13 cellular contexts compared by ENCODE assay signal in the genomic region with DNA sequence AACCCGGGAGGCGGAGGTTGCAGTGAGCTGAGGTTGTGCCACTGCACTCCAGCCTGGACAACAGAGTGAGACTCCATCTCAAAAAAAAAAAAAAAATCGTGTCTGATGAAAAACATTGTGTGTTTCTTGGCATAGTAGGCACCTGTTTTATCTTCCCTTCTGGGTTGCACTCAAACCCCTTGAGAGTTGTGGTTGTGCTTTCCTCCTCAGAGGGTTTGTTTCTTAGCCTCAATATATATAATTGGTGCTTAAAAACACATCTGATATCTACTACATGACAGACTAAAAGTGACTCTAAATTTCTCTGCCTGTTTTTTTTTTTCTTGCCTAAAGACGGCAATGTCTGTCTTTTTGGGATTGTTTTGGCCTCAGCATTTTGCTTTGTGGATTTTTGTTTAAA. TPM values are rescaled to one million over a fixed set of nuclear protein-coding genes. Genes with fewer than 3 reads are reported as not detected.
DNase-seq lines count a peak whose midpoint lies in the region; ATAC-seq, FAIRE-seq and TF ChIP-seq lines count a peak whose summit lies in the region.
"Had no signal": no experiment of that assay in that cellular context is flagged by ENCODE, and none has a peak within 500 bp of the region (broad histone marks: within the 10 kb centered on the region; RNA-seq: fewer than 3 reads in every experiment).

No MANE protein-coding gene starts in this region.

- no peaks in the 10 kb centered on the region for H3K27me3 ChIP-seq in GM06990 (replicated peaks; ENCODE audit: control insufficient read depth, insufficient read depth, low read length)
- no peaks in the 10 kb centered on the region for H3K27me3 ChIP-seq in GM23338 (ENCODE audit: insufficient read depth)
- H3K27me3 ChIP-seq: gastroesophageal sphincter, uterus had no signal

- peak overlapping the region; percentile 69 for H3K4me3 Mint-ChIP-seq in activated B cell treated with CpG ODN at 0.5 μM for 24 hours
- H3K4me3 Mint-ChIP-seq in GM23338 = no peak overlapping the region

- H3K79me2 ChIP-seq in GM23338 (replicated peaks; ENCODE audit: insufficient read depth) = peaks cover 97% of the 10 kb centered on the region

- no peak overlapping the region for H3K4me2 ChIP-seq in GM23338

- in situ Hi-C loops in G401 (cut with HindIII; ENCODE audit: low sequenced_read_pairs) = no loop called here

- peaks cover 6% of the 10 kb centered on the region for H3K4me1 ChIP-seq in GM23338 (ENCODE audit: insufficient read depth)

- H4K20me1 ChIP-seq in GM23338 (replicated peaks; ENCODE audit: insufficient read depth) = peaks cover 16% of the 10 kb centered on the region

- H2AFZ ChIP-seq in GM23338 = no peak overlapping the region

- H3K27ac ChIP-seq in GM23338 (ENCODE audit: low read depth) = no peak overlapping the region
- H3K27ac ChIP-seq: uterus had no signal

- FAIRE-seq in RCC 7860 (lab: Jason Lieb, UNC) = no peak
- FAIRE-seq: bronchial epithelial cell had no signal

- H3F3A ChIP-seq in GM23338 (replicated peaks; ENCODE audit: low read depth) = no peaks in the 10 kb centered on the region

- H3K4me3 ChIP-seq in GM06990 (replicated peaks; ENCODE audit: low read depth, low read length) (no peak overlapping the region), GM23338 (no peak overlapping the region)
- H3K4me3 ChIP-seq: gastroesophageal sphincter, uterus had no signal

- H3K27me3 Mint-ChIP-seq in activated B cell treated with CpG ODN at 0.5 μM for 24 hours = no peaks in the 10 kb centered on the region
- H3K27me3 Mint-ChIP-seq in GM23338 (ENCODE audit: insufficient read depth, low read depth, poor library complexity) = no peaks in the 10 kb centered on the region

- ATAC-seq in GM19463 (IDR thresholded peaks at IDR 0.05; ENCODE audit: unreplicated experiment) (peak; percentile 36), HG03064 (IDR thresholded peaks at IDR 0.05; ENCODE audit: low read depth, unreplicated experiment) (peak; percentile 55), activated B cell treated with CpG ODN at 0.5 μM for 24 hours (ENCODE audit: low read depth) (peak; percentile 93), GM23338 (no peak)
- ATAC-seq: gastroesophageal sphincter had no signal

- H3K27ac Mint-ChIP-seq in activated B cell treated with CpG ODN at 0.5 μM for 24 hours (peak overlapping the region; percentile 78), GM23338 (no peak overlapping the region)

- intact Hi-C loops in activated B cell treated with CpG ODN at 0.5 μM for 24 hours (cut with micrococcal nuclease) = loop anchor here (1.0 to 2.0 kb wide), 2 partner anchors 35 to 64 kb away; a partner anchor contains a TSS

- no peaks in the 10 kb centered on the region for H3K9me2 ChIP-seq in GM23338 (ENCODE audit: insufficient read depth)

- no peaks in the 10 kb centered on the region for H3K36me3 ChIP-seq in GM06990 (ENCODE audit: control insufficient read depth, insufficient read depth, low read length)
- H3K36me3 ChIP-seq in GM23338 (ENCODE audit: insufficient read depth) = no peaks in the 10 kb centered on the region
- H3K36me3 ChIP-seq: uterus had no signal

- H3K4me1 Mint-ChIP-seq in activated B cell treated with CpG ODN at 0.5 μM for 24 hours (peaks cover 68% of the 10 kb centered on the region), GM23338 (peaks cover 22% of the 10 kb centered on the region)

- no peaks in the 10 kb centered on the region for H3K9me3 Mint-ChIP-seq in activated B cell treated with CpG ODN at 0.5 μM for 24 hours
- H3K9me3 Mint-ChIP-seq in GM23338 = no peaks in the 10 kb centered on the region

- POLR2A ChIA-PET in activated B cell treated with CpG ODN at 0.5 μM for 24 hours (lab: Charles Lee) = interaction anchor here (0.6 to 2.2 kb wide), 5 partner anchors 9 to 1191 kb away, joined by 3 to 12 read pairs (median 4); a partner anchor contains a TSS

- H3K36me3 Mint-ChIP-seq in activated B cell treated with CpG ODN at 0.5 μM for 24 hours (ENCODE audit: low read depth) (peaks cover 32% of the 10 kb centered on the region), GM23338 (ENCODE audit: low read depth) (peaks cover 28% of the 10 kb centered on the region)

- CTCF ChIA-PET in activated B cell treated with CpG ODN at 0.5 μM for 24 hours (lab: Charles Lee) = no interaction called here

- TF ChIP-seq CTCF in GM06990 (IDR thresholded peaks at IDR 0.05; ENCODE audit: insufficient read depth, low read length, poor library complexity, severe bottlenecking) = no peak
- no peak for TF ChIP-seq CTCF in activated B cell treated with CpG ODN at 0.5 μM for 24 hours (IDR thresholded peaks at IDR 0.05)
- no peak for TF ChIP-seq CTCF in GM23338 (conservative IDR thresholded peaks at IDR 0.05; ENCODE audit: low read depth in 2 of 2)

- DNase-seq in GM06990 (ENCODE audit: extremely low read depth, insufficient read length) (peak; percentile 50), activated B cell treated with CpG ODN at 0.5 μM for 24 hours (no peak), G401 (ENCODE audit: low spot score) (no peak), RCC 7860 (ENCODE audit: low spot score) (no peak), NCI-H187 (lab: John Stamatoyannopoulos, UW) (no peak), GM23338 (ENCODE audit: low spot score) (no peak)
- DNase-seq: NCI-H1092 treated with DMSO at 0.1 percent for 48 hours, posterior cingulate gyrus, uterus had no signal

TF ChIP-seq in GM23338, 12 proteins besides CTCF, POLR2A, EP300 and RAD21 (continues in another document):
- TF ChIP-seq ZNF114 (CRISPR knock-in tag; IDR thresholded peaks at IDR 0.05) (no peak), ZNF331 (CRISPR knock-in tag; IDR thresholded peaks at IDR 0.05; ENCODE audit: low read depth) (no peak), EZH2phosphoT487 (IDR thresholded peaks at IDR 0.05; ENCODE audit: unreplicated experiment) (no peak), EZH2 (IDR thresholded peaks at IDR 0.05; ENCODE audit: low read depth, unreplicated experiment) (no peak), CREB1 (CRISPR knock-in tag; IDR thresholded peaks at IDR 0.05; ENCODE audit: low read depth) (no peak)
- TF ChIP-seq, protein P1, sequence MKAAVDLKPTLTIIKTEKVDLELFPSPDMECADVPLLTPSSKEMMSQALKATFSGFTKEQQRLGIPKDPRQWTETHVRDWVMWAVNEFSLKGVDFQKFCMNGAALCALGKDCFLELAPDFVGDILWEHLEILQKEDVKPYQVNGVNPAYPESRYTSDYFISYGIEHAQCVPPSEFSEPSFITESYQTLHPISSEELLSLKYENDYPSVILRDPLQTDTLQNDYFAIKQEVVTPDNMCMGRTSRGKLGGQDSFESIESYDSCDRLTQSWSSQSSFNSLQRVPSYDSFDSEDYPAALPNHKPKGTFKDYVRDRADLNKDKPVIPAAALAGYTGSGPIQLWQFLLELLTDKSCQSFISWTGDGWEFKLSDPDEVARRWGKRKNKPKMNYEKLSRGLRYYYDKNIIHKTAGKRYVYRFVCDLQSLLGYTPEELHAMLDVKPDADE (IDR thresholded peaks at IDR 0.05) = no peak

RNA-seq across cellular contexts. Expression of a gene that starts 7.6 kb away (rescaled TPM):
- total RNA-seq in activated B cell treated with CpG ODN at 0.5 μM for 24 hours = 20.6 and 25.0 TPM in 2 replicates
- total RNA-seq in G401 (2014; rRNA removed; shearing (Covaris generic)) = 7.9 and 21.4 TPM in 2 replicates
- total RNA-seq in GM23338 (2014; rRNA removed; shearing (Covaris generic)) = 18.6 and 20.7 TPM in 2 replicates
- polyA plus RNA-seq in GM23338 (2016; fragmentation: Nextera tagmentation; extraction: Ambion mirVana) = 4.6 and 6.6 TPM in 2 replicates

RNA-seq across cellular contexts. Expression of a gene that starts 35.7 kb away (rescaled TPM):
- total RNA-seq in activated B cell treated with CpG ODN at 0.5 μM for 24 hours = 2,710 and 2,947 TPM in 2 replicates
- 5,783 and 6,412 TPM in 2 replicates for total RNA-seq in G401 (2014; rRNA removed; shearing (Covaris generic))
- total RNA-seq in GM23338 (2014; rRNA removed; shearing (Covaris generic)) = 2,713 and 2,868 TPM in 2 replicates
- 3,117 and 3,223 TPM in 2 replicates for polyA plus RNA-seq in GM23338 (2016; fragmentation: Nextera tagmentation; extraction: Ambion mirVana)

RNA-seq across cellular contexts. Expression of a gene that starts 35.9 kb away (rescaled TPM):
- 3.4 and 4.8 TPM in 2 replicates for total RNA-seq in activated B cell treated with CpG ODN at 0.5 μM for 24 hours
- total RNA-seq in G401 (2014; rRNA removed; shearing (Covaris generic)) = 15.0 and 20.1 TPM in 2 replicates
- 7.6 and 9.7 TPM in 2 replicates for total RNA-seq in GM23338 (2014; rRNA removed; shearing (Covaris generic))
- polyA plus RNA-seq in GM23338 (2016; fragmentation: Nextera tagmentation; extraction: Ambion mirVana) = 5.9 and 9.2 TPM in 2 replicates
